ENCODE assay signal across 17 cellular contexts in genomic region chr4:178165251-178165650, GRCh38.
"Had no signal": no experiment of that assay in that cellular context is flagged by ENCODE, and none has a peak within 500 bp of the region (broad histone marks: within the 10 kb centered on the region; RNA-seq: fewer than 3 reads in every experiment).

No MANE protein-coding gene starts in this region.

- H3K27ac ChIP-seq: gastroesophageal sphincter, left ventricle myocardium inferior, right lobe of liver, transverse colon had no signal

- H3K4me3 ChIP-seq: gastroesophageal sphincter, left ventricle myocardium inferior, right lobe of liver, transverse colon had no signal

- H3K9me3 ChIP-seq: right lobe of liver had no signal

- DNase-seq: activated CD8-positive, alpha-beta memory T cell treated with anti-CD3 and anti-CD28 coated beads, Interleukin-2, amount 10 ng/mL, durations not matched to agents 7 days and 5 days; activated gamma-delta T cell treated with Interleukin-2 at 50 U/mL for 16 hours; activated naive CD8-positive, alpha-beta T cell treated with anti-CD3 and anti-CD28 coated beads, Interleukin-2, amount 10 ng/mL, durations not matched to agents 7 days and 5 days; activated T-cell treated with anti-CD3 and anti-CD28 coated beads, Interleukin-2, amount 50 U/mL, for 48 hours; anterior cingulate cortex; islet precursor cell; left ventricle myocardium inferior; nucleus accumbens; right lobe of liver; substantia nigra; T-helper 17 cell; transverse colon had no signal

- H3K36me3 ChIP-seq: gastroesophageal sphincter, left ventricle myocardium inferior, right lobe of liver, transverse colon had no signal

- FAIRE-seq: endothelial cell of umbilical vein, TTC549 had no signal

- ATAC-seq: activated CD8-positive, alpha-beta memory T cell treated with anti-CD3 and anti-CD28 coated beads, Interleukin-2, amount 10 ng/mL, durations not matched to agents 7 days and 5 days; gastroesophageal sphincter; natural killer cell treated with Interleukin-12 subunit alpha and Interleukin-12 subunit beta and Interleukin-15 and Interleukin-18, amount 100 ng/mL, for 72 hours; right lobe of liver; stimulated activated effector memory CD8-positive, alpha-beta T cell treated with anti-CD3 and anti-CD28 coated beads, Interleukin-12 subunit alpha, Interleukin-12 subunit beta, amount 100 ng/mL, for 72 hours; T-helper 17 cell had no signal

- H3K27me3 ChIP-seq: gastroesophageal sphincter, right lobe of liver, transverse colon had no signal

- H3K4me1 ChIP-seq: gastroesophageal sphincter, left ventricle myocardium inferior, right lobe of liver, transverse colon had no signal
